In genomic region chr5:148511832-148512347, GRCh38 we compare ENCODE assay signal across 15 cellular contexts.
A peak's percentile ranks its signal among the peaks of the same experiment; 100 is the strongest.
DNase-seq lines count a peak whose midpoint lies in the region; ATAC-seq and TF ChIP-seq lines count a peak whose summit lies in the region.
"Had no signal": no experiment of that assay in that cellular context is flagged by ENCODE, and none has a peak within 500 bp of the region (broad histone marks: within the 10 kb centered on the region; RNA-seq: fewer than 3 reads in every experiment).

No MANE protein-coding gene starts in this region.

- DNase-seq in GM19238 (ENCODE audit: insufficient read length, low spot score) (peak; percentile 0), medulla oblongata (ENCODE audit: extremely low spot score) (peak; percentile 42), mucosa of descending colon (no peak), AG20443 (ENCODE audit: low spot score) (no peak)
- no peak for DNase-seq in activated effector memory CD4-positive, alpha-beta T cell treated with anti-CD3 and anti-CD28 coated beads, Interleukin-2, amount 50 U/mL, for 16 hours
- no peak for DNase-seq in stimulated activated CD4-positive, alpha-beta T cell treated with anti-CD3 and anti-CD28 coated beads, Interleukin-4, amount 100 ng/mL, for 24 hours
- DNase-seq: activated effector memory CD4-positive, alpha-beta T cell treated with Interleukin-2 at 50 U/mL for 16 hours; glutamatergic neuron; HCEC 1CT; NCI-H1436 treated with DMSO at 0.1 percent for 48 hours; nephron progenitor cell had no signal

- no peaks in the 10 kb centered on the region for H3K4me1 ChIP-seq in mucosa of descending colon (ENCODE audit: low read depth)
- H3K4me1 ChIP-seq: breast epithelium, tibial nerve had no signal

- H3K36me3 ChIP-seq in mucosa of descending colon (ENCODE audit: low read depth) = no peaks in the 10 kb centered on the region
- H3K36me3 ChIP-seq: breast epithelium, tibial nerve had no signal

- no peak for TF ChIP-seq CTCF in mucosa of descending colon (IDR thresholded peaks at IDR 0.05)

- intact Hi-C loops in mucosa of descending colon (cut with DNase I, micrococcal nuclease) = no loop called here

- H3K4me3 ChIP-seq in mucosa of descending colon = no peak overlapping the region
- H3K4me3 ChIP-seq: breast epithelium, tibial nerve had no signal

- ATAC-seq in GM21723 (IDR thresholded peaks at IDR 0.05; ENCODE audit: unreplicated experiment) (peak; percentile 90), HG03097 (IDR thresholded peaks at IDR 0.05; ENCODE audit: low FRiP score, unreplicated experiment) (peak; percentile 99), mucosa of descending colon (no peak)

- peaks cover 11% of the 10 kb centered on the region for H3K9me3 ChIP-seq in mucosa of descending colon
- H3K9me3 ChIP-seq: breast epithelium had no signal

Comparison
In these comparisons a context has a peak if more than half of its experiments do, and no peak if none do; other contexts are left out.
1. DNase-seq: peak in GM19238 (single experiment) and medulla oblongata (single experiment); none in mucosa of descending colon (0 of 3), activated effector memory CD4-positive, alpha-beta T cell treated with anti-CD3 and anti-CD28 coated beads, Interleukin-2, amount 50 U/mL, for 16 hours (single experiment), stimulated activated CD4-positive, alpha-beta T cell treated with anti-CD3 and anti-CD28 coated beads, Interleukin-4, amount 100 ng/mL, for 24 hours (single experiment) and AG20443 (single experiment).